ENCODE assay signal across 1 cellular context in the genomic region with DNA sequence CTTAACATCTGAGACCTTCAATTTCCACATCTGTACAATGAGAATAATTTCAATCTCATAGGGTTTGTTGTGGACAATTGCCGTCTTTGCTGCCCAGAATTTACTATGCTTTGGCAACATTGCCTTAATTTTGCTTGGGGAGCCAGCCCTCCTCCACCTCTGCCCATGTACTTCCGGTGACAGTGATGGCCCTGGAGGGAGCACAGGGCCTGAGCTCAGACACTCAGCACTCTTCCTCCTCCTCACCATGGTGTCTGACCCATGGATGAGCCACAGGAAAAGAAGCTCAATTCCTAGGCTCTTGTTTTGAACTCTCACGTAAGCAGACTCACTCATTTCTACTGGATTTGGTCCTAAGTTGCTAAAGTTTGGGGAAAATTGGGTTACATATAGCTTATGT.
TF ChIP-seq lines count a peak whose summit lies in the region.

No MANE protein-coding gene starts in this region.

TF ChIP-seq in GM23338, 12 proteins besides CTCF, POLR2A, EP300 and RAD21 (continued from another document):
- TF ChIP-seq, protein P1, sequence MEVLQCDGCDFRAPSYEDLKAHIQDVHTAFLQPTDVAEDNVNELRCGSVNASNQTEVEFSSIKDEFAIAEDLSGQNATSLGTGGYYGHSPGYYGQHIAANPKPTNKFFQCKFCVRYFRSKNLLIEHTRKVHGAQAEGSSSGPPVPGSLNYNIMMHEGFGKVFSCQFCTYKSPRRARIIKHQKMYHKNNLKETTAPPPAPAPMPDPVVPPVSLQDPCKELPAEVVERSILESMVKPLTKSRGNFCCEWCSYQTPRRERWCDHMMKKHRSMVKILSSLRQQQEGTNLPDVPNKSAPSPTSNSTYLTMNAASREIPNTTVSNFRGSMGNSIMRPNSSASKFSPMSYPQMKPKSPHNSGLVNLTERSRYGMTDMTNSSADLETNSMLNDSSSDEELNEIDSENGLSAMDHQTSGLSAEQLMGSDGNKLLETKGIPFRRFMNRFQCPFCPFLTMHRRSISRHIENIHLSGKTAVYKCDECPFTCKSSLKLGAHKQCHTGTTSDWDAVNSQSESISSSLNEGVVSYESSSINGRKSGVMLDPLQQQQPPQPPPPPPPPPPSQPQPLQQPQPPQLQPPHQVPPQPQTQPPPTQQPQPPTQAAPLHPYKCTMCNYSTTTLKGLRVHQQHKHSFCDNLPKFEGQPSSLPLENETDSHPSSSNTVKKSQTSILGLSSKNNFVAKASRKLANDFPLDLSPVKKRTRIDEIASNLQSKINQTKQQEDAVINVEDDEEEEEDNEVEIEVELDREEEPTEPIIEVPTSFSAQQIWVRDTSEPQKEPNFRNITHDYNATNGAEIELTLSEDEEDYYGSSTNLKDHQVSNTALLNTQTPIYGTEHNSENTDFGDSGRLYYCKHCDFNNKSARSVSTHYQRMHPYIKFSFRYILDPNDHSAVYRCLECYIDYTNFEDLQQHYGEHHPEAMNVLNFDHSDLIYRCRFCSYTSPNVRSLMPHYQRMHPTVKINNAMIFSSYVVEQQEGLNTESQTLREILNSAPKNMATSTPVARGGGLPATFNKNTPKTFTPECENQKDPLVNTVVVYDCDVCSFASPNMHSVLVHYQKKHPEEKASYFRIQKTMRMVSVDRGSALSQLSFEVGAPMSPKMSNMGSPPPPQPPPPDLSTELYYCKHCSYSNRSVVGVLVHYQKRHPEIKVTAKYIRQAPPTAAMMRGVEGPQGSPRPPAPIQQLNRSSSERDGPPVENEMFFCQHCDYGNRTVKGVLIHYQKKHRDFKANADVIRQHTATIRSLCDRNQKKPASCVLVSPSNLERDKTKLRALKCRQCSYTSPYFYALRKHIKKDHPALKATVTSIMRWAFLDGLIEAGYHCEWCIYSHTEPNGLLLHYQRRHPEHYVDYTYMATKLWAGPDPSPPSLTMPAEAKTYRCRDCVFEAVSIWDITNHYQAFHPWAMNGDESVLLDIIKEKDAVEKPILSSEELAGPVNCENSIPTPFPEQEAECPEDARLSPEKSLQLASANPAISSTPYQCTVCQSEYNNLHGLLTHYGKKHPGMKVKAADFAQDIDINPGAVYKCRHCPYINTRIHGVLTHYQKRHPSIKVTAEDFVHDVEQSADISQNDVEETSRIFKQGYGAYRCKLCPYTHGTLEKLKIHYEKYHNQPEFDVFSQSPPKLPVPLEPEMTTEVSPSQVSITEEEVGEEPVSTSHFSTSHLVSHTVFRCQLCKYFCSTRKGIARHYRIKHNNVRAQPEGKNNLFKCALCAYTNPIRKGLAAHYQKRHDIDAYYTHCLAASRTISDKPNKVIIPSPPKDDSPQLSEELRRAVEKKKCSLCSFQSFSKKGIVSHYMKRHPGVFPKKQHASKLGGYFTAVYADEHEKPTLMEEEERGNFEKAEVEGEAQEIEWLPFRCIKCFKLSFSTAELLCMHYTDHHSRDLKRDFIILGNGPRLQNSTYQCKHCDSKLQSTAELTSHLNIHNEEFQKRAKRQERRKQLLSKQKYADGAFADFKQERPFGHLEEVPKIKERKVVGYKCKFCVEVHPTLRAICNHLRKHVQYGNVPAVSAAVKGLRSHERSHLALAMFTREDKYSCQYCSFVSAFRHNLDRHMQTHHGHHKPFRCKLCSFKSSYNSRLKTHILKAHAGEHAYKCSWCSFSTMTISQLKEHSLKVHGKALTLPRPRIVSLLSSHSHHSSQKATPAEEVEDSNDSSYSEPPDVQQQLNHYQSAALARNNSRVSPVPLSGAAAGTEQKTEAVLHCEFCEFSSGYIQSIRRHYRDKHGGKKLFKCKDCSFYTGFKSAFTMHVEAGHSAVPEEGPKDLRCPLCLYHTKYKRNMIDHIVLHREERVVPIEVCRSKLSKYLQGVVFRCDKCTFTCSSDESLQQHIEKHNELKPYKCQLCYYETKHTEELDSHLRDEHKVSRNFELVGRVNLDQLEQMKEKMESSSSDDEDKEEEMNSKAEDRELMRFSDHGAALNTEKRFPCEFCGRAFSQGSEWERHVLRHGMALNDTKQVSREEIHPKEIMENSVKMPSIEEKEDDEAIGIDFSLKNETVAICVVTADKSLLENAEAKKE (CRISPR knock-in tag; IDR thresholded peaks at IDR 0.05): no peak
- TF ChIP-seq NANOG (IDR thresholded peaks at IDR 0.05; ENCODE audit: borderline replicate concordance): no peak
